Comparison of ENCODE assay signal across 8 cellular contexts in genomic region chr12:46209914-46210834, GRCh38. TPM values are rescaled to one million over a fixed set of nuclear protein-coding genes. Genes with fewer than 3 reads are reported as not detected.
DNase-seq lines count a peak whose midpoint lies in the region; ATAC-seq and TF ChIP-seq lines count a peak whose summit lies in the region.

No MANE protein-coding gene starts in this region.

- TF ChIP-seq POLR2A in GM18505 (IDR thresholded peaks at IDR 0.05; ENCODE audit: borderline replicate concordance, extremely low read depth, insufficient read depth, insufficient read length): no peak

- H3K27ac ChIP-seq in right atrium auricular region: peak overlapping the region; percentile 64 to 76

- no peak overlapping the region for H3K4me3 ChIP-seq in right atrium auricular region

- H3K36me3 ChIP-seq in right atrium auricular region: peaks cover 9% of the 10 kb centered on the region

- no peaks in the 10 kb centered on the region for H3K9me3 ChIP-seq in right atrium auricular region

- DNase-seq in NCI-H2227 treated with DMSO at 0.1 percent for 48 hours (lab: John Stamatoyannopoulos, UW): peak; percentile 3
- peak; percentile 68 for DNase-seq in activated T-cell treated with anti-CD3 and anti-CD28 coated beads, Interleukin-2, amount 50 U/mL, for 1 hour
- no peak for DNase-seq in right atrium auricular region (ENCODE audit: low spot score)
- peak; percentile 77 for DNase-seq in stimulated activated CD4-positive, alpha-beta T cell treated with anti-CD3 and anti-CD28 coated beads, Interleukin-4, amount 100 ng/mL, for 1 hour
- DNase-seq in cortex of kidney (lab: John Stamatoyannopoulos, UW): no peak
- no peak for DNase-seq in KG1 (lab: John Stamatoyannopoulos, UW)

- no peak for TF ChIP-seq CTCF in right atrium auricular region (IDR thresholded peaks at IDR 0.05)

- H3K27me3 ChIP-seq in right atrium auricular region: no peaks in the 10 kb centered on the region

- peak; percentile 82 for ATAC-seq in GM18505 (IDR thresholded peaks at IDR 0.05; ENCODE audit: unreplicated experiment)
- peak; percentile 60 for ATAC-seq in HG02943 (IDR thresholded peaks at IDR 0.05; ENCODE audit: low read depth, unreplicated experiment)

- peaks cover 0 to 54% of the 10 kb centered on the region in 2 donors for H3K4me1 ChIP-seq in right atrium auricular region

RNA-seq across cellular contexts. Expression of gene SLC38A1, which starts 58.7 kb away (rescaled TPM):
- 100 to 1,000 TPM in 1 of 2 donors, 10 to 100 TPM in 1; 79.6 to 116 TPM for total RNA-seq in right atrium auricular region

Comparison
In these comparisons a context has a peak if more than half of its experiments do, and no peak if none do; other contexts are left out.
1. DNase-seq: peak in NCI-H2227 treated with DMSO at 0.1 percent for 48 hours (single experiment), activated T-cell treated with anti-CD3 and anti-CD28 coated beads, Interleukin-2, amount 50 U/mL, for 1 hour (single experiment) and stimulated activated CD4-positive, alpha-beta T cell treated with anti-CD3 and anti-CD28 coated beads, Interleukin-4, amount 100 ng/mL, for 1 hour (single experiment); none in right atrium auricular region (single experiment), cortex of kidney (single experiment) and KG1 (single experiment).